ENCODE assay signal across 8 cellular contexts in genomic region chr11:4610258-4610935, GRCh38. TPM values are rescaled to one million over a fixed set of nuclear protein-coding genes. Genes with fewer than 3 reads are reported as not detected.
DNase-seq lines count a peak whose midpoint lies in the region; ATAC-seq, FAIRE-seq and TF ChIP-seq lines count a peak whose summit lies in the region.
"Had no signal": no experiment of that assay in that cellular context is flagged by ENCODE, and none has a peak within 500 bp of the region (broad histone marks: within the 10 kb centered on the region; RNA-seq: fewer than 3 reads in every experiment).

No MANE protein-coding gene starts in this region.

- peak overlapping the region; percentile 18 for H3K27ac ChIP-seq in naive thymus-derived CD4-positive, alpha-beta T cell (ENCODE audit: low read depth, low read length)
- H3K27ac ChIP-seq in endodermal cell (ENCODE audit: low read depth, low read length): no peak overlapping the region

- no peak for DNase-seq in GM19239 (ENCODE audit: insufficient read length, low spot score)
- DNase-seq in naive thymus-derived CD4-positive, alpha-beta T cell: peak in 5 of 9 donors; percentile 6 to 21 (median 17)
- DNase-seq in SW480 (ENCODE audit: low spot score): no peak
- no peak for DNase-seq in endodermal cell
- DNase-seq: adrenal gland had no signal

- H3K9me3 Mint-ChIP-seq in T-helper 1 cell treated with Interleukin-12 subunit alpha and Interleukin-12 subunit beta and Interleukin-4 antibody, amounts not matched to agents 30 μg/mL and 1 μg/mL, for 36 hours: no peaks in the 10 kb centered on the region
- H3K9me3 Mint-ChIP-seq in naive thymus-derived CD4-positive, alpha-beta T cell: peaks cover 0 to 9% (median 0%) of the 10 kb centered on the region in 11 donors
- peaks cover 7% of the 10 kb centered on the region for H3K9me3 Mint-ChIP-seq in endodermal cell

- CTCF ChIA-PET in naive thymus-derived CD4-positive, alpha-beta T cell (lab: Charles Lee): no interaction called here

- H3K4me1 Mint-ChIP-seq in T-helper 1 cell treated with Interleukin-12 subunit alpha and Interleukin-12 subunit beta and Interleukin-4 antibody, amounts not matched to agents 30 μg/mL and 1 μg/mL, for 36 hours (ENCODE audit: low read depth): peaks cover 41% of the 10 kb centered on the region
- H3K4me1 Mint-ChIP-seq in naive thymus-derived CD4-positive, alpha-beta T cell: peaks cover 23 to 53% (median 45%) of the 10 kb centered on the region in 7 donors
- peaks cover 15% of the 10 kb centered on the region for H3K4me1 Mint-ChIP-seq in endodermal cell

- peak overlapping the region; percentile 23 for H3K4me3 Mint-ChIP-seq in T-helper 1 cell treated with Interleukin-12 subunit alpha and Interleukin-12 subunit beta and Interleukin-4 antibody, amounts not matched to agents 30 μg/mL and 1 μg/mL, for 36 hours
- H3K4me3 Mint-ChIP-seq in naive thymus-derived CD4-positive, alpha-beta T cell: peak overlapping the region; percentile 58 to 93 (median 80)
- no peak overlapping the region for H3K4me3 Mint-ChIP-seq in endodermal cell

- peak overlapping the region; percentile 32 for H3K27ac Mint-ChIP-seq in T-helper 1 cell treated with Interleukin-12 subunit alpha and Interleukin-12 subunit beta and Interleukin-4 antibody, amounts not matched to agents 30 μg/mL and 1 μg/mL, for 36 hours
- H3K27ac Mint-ChIP-seq in naive thymus-derived CD4-positive, alpha-beta T cell: peak overlapping the region; percentile 18 to 96 (median 92)
- no peak overlapping the region for H3K27ac Mint-ChIP-seq in endodermal cell

- H3K27me3 ChIP-seq in naive thymus-derived CD4-positive, alpha-beta T cell (ENCODE audit: control insufficient read depth in 2 of 2, insufficient read depth in 2 of 2, low read length in 2 of 2): no peaks in the 10 kb centered on the region
- H3K27me3 ChIP-seq in endodermal cell (ENCODE audit: control insufficient read depth, insufficient read depth, low read length, poor library complexity, severe bottlenecking): peaks cover 28% of the 10 kb centered on the region
- H3K27me3 ChIP-seq: adrenal gland had no signal

- peaks cover 3% of the 10 kb centered on the region for H3K36me3 Mint-ChIP-seq in T-helper 1 cell treated with Interleukin-12 subunit alpha and Interleukin-12 subunit beta and Interleukin-4 antibody, amounts not matched to agents 30 μg/mL and 1 μg/mL, for 36 hours (ENCODE audit: low read depth)
- peaks cover 0 to 7% (median 0%) of the 10 kb centered on the region in 5 donors for H3K36me3 Mint-ChIP-seq in naive thymus-derived CD4-positive, alpha-beta T cell
- H3K36me3 Mint-ChIP-seq in endodermal cell (ENCODE audit: low read depth): no peaks in the 10 kb centered on the region

- POLR2A ChIA-PET in naive thymus-derived CD4-positive, alpha-beta T cell (lab: Charles Lee): no interaction called here

- TF ChIP-seq CTCF in endodermal cell (conservative IDR thresholded peaks at IDR 0.05): no peak

- H3K9me3 ChIP-seq in naive thymus-derived CD4-positive, alpha-beta T cell (ENCODE audit: control insufficient read depth in 2 of 3, low read length in 3 of 3): no peaks in the 10 kb centered on the region
- no peaks in the 10 kb centered on the region for H3K9me3 ChIP-seq in endodermal cell (ENCODE audit: control insufficient read depth, low read length)
- H3K9me3 ChIP-seq: adrenal gland had no signal

- no peak for ATAC-seq in naive thymus-derived CD4-positive, alpha-beta T cell
- no peak for ATAC-seq in HG03097 (IDR thresholded peaks at IDR 0.05; ENCODE audit: low FRiP score, unreplicated experiment)

- FAIRE-seq in GM19239 (lab: Jason Lieb, UNC): peak; percentile 71

- intact Hi-C loops in naive thymus-derived CD4-positive, alpha-beta T cell (cut with micrococcal nuclease): no loop called here

- no peak overlapping the region for H3K9ac ChIP-seq in endodermal cell (ENCODE audit: extremely low read depth, low read length, poor library complexity, severe bottlenecking)

- peaks cover 15 to 22% of the 10 kb centered on the region in 2 donors for H3K4me1 ChIP-seq in naive thymus-derived CD4-positive, alpha-beta T cell (ENCODE audit: control insufficient read depth in 2 of 2, insufficient read depth in 2 of 2, low read length in 2 of 2)
- H3K4me1 ChIP-seq in endodermal cell (ENCODE audit: control insufficient read depth, insufficient read depth, low read length): no peaks in the 10 kb centered on the region

- H3K27me3 Mint-ChIP-seq in T-helper 1 cell treated with Interleukin-12 subunit alpha and Interleukin-12 subunit beta and Interleukin-4 antibody, amounts not matched to agents 30 μg/mL and 1 μg/mL, for 36 hours (ENCODE audit: low read depth): peaks cover 10% of the 10 kb centered on the region
- H3K27me3 Mint-ChIP-seq in naive thymus-derived CD4-positive, alpha-beta T cell: peaks cover 0 to 12% (median 0%) of the 10 kb centered on the region in 5 donors
- peaks cover 22% of the 10 kb centered on the region for H3K27me3 Mint-ChIP-seq in endodermal cell (ENCODE audit: insufficient read depth)

- WGBS in endodermal cell (ENCODE audit: insufficient coverage in 1 of 2, insufficient read length in 1 of 2), 2 experiments: 70 to 75% methylated on average over 2 to 3 of the region's 3 CpGs

- peaks cover 0 to 5% (median 0%) of the 10 kb centered on the region in 3 experiments for H3K36me3 ChIP-seq in naive thymus-derived CD4-positive, alpha-beta T cell (ENCODE audit: control insufficient read depth in 2 of 3, insufficient read depth in 3 of 3, low read length in 3 of 3)
- H3K36me3 ChIP-seq in endodermal cell (ENCODE audit: control insufficient read depth, insufficient read depth, low read length): no peaks in the 10 kb centered on the region
- H3K36me3 ChIP-seq: adrenal gland had no signal

- peak overlapping the region; percentile 59 for H3K4me3 ChIP-seq in naive thymus-derived CD4-positive, alpha-beta T cell (ENCODE audit: low read length)
- H3K4me3 ChIP-seq in endodermal cell (ENCODE audit: low read length): no peak overlapping the region
- H3K4me3 ChIP-seq: adrenal gland had no signal

RNA-seq across cellular contexts. Expression of gene TRIM68, which starts 2.4 kb away (rescaled TPM):
- 10 to 100 TPM in 3 of 5 experiments, 1 to 10 TPM in 2; 3.8 to 29.5 (median 12.4) TPM for total RNA-seq in naive thymus-derived CD4-positive, alpha-beta T cell
- polyA plus RNA-seq in naive thymus-derived CD4-positive, alpha-beta T cell: 10 to 100 TPM; 13.0 to 19.3 TPM
- total RNA-seq in endodermal cell: 10 to 100 TPM; 11.3 to 13.8 TPM
- 9.5 TPM for polyA plus RNA-seq in endodermal cell (2013, experiment 1 of 2)
- 9.0 TPM for polyA plus RNA-seq in endodermal cell (2013, experiment 2 of 2)

RNA-seq across cellular contexts. Expression of gene OR52I1, which starts 16.6 kb away (rescaled TPM):
- total RNA-seq in naive thymus-derived CD4-positive, alpha-beta T cell: not detected
- under 1 TPM in 1 of 2 donors, not detected in 1; 0.07 TPM for polyA plus RNA-seq in naive thymus-derived CD4-positive, alpha-beta T cell
- total RNA-seq in endodermal cell: not detected
- polyA plus RNA-seq in endodermal cell (2013, experiment 1 of 2): not detected
- not detected for polyA plus RNA-seq in endodermal cell (2013, experiment 2 of 2)
- total RNA-seq: adrenal gland, kidney epithelial cell had no signal
- polyA plus RNA-seq: adrenal gland had no signal

RNA-seq across cellular contexts. Expression of gene OR51D1, which starts 26.9 kb away (rescaled TPM):
- total RNA-seq in naive thymus-derived CD4-positive, alpha-beta T cell: not detected
- not detected for polyA plus RNA-seq in naive thymus-derived CD4-positive, alpha-beta T cell
- total RNA-seq in endodermal cell: not detected
- polyA plus RNA-seq in endodermal cell (2013, experiment 1 of 2): not detected
- not detected for polyA plus RNA-seq in endodermal cell (2013, experiment 2 of 2)
- total RNA-seq: adrenal gland, kidney epithelial cell had no signal
- polyA plus RNA-seq: adrenal gland had no signal

RNA-seq across cellular contexts. Expression of gene OR52I2, which starts 28.9 kb away (rescaled TPM):
- total RNA-seq in naive thymus-derived CD4-positive, alpha-beta T cell: not detected
- not detected for polyA plus RNA-seq in naive thymus-derived CD4-positive, alpha-beta T cell
- not detected for total RNA-seq in endodermal cell
- polyA plus RNA-seq in endodermal cell (2013, experiment 1 of 2): not detected
- polyA plus RNA-seq in endodermal cell (2013, experiment 2 of 2): not detected
- total RNA-seq: adrenal gland, kidney epithelial cell had no signal
- polyA plus RNA-seq: adrenal gland had no signal

RNA-seq across cellular contexts. Expression of gene OR51E1, which starts 33.4 kb away (rescaled TPM):
- not detected for total RNA-seq in naive thymus-derived CD4-positive, alpha-beta T cell
- polyA plus RNA-seq in naive thymus-derived CD4-positive, alpha-beta T cell: not detected
- total RNA-seq in endodermal cell: not detected
- not detected for polyA plus RNA-seq in endodermal cell (2013, experiment 1 of 2)
- not detected for polyA plus RNA-seq in endodermal cell (2013, experiment 2 of 2)
- total RNA-seq: adrenal gland, kidney epithelial cell had no signal

Comparison
In these comparisons a context has a peak if more than half of its experiments do, and no peak if none do; other contexts are left out.
1. DNase-seq: peak in naive thymus-derived CD4-positive, alpha-beta T cell (5 of 9); none in GM19239 (single experiment), SW480 (single experiment) and endodermal cell (single experiment).